8 cellular contexts compared by ENCODE assay signal in genomic region chr9:41234811-41235805, GRCh38. TPM values are rescaled to one million over a fixed set of nuclear protein-coding genes. Genes with fewer than 3 reads are reported as not detected.
DNase-seq lines count a peak whose midpoint lies in the region; ATAC-seq and TF ChIP-seq lines count a peak whose summit lies in the region.
"Not testable (repeated sequence)": the region's sequence is repeated elsewhere in the genome, so short reads cannot be mapped to it uniquely, and the experiment has no call there.

No MANE protein-coding gene starts in this region.

- H2AK5ac ChIP-seq in neuronal stem cell (ENCODE audit: low read depth, low read length): not testable (repeated sequence)

- H4K8ac ChIP-seq in neuronal stem cell (ENCODE audit: low read depth, low read length): not testable (repeated sequence)

- H3K9me3 Mint-ChIP-seq in T-cell: peaks cover 0 to 20% (median 10%) of the 10 kb centered on the region in 3 donors

- not testable (repeated sequence) for H3K36me3 Mint-ChIP-seq in T-cell

- H3K4ac ChIP-seq in neuronal stem cell (ENCODE audit: low read length): not testable (repeated sequence)

- H3K27ac ChIP-seq in gastroesophageal sphincter; neuronal stem cell (replicated peaks; ENCODE audit: low read length): not testable (repeated sequence)

- H3K14ac ChIP-seq in neuronal stem cell (ENCODE audit: low read length): peak overlapping the region; percentile 63

- CTCF ChIA-PET in T-cell (lab: Charles Lee): not testable (repeated sequence)

- H3K4me2 ChIP-seq in neuronal stem cell (ENCODE audit: insufficient read depth, low read length, poor library complexity, severe bottlenecking): not testable (repeated sequence)

- H3K4me1 ChIP-seq in gastroesophageal sphincter; neuronal stem cell (ENCODE audit: control insufficient read depth in 2 of 2, insufficient read depth in 1 of 2, low read depth in 1 of 2, low read length in 2 of 2): not testable (repeated sequence)

- not testable (repeated sequence) for TF ChIP-seq EP300 in gastroesophageal sphincter (IDR thresholded peaks at IDR 0.05)

- H3K4me1 Mint-ChIP-seq in T-cell: not testable (repeated sequence)

- TF ChIP-seq POLR2A in gastroesophageal sphincter (IDR thresholded peaks at IDR 0.05): not testable (repeated sequence)

- peaks cover 0 to 36% (median 0%) of the 10 kb centered on the region in 3 donors for H3K9me3 ChIP-seq in gastroesophageal sphincter
- not testable (repeated sequence) for H3K9me3 ChIP-seq in neuronal stem cell (replicated peaks in 1 of 2; ENCODE audit: control insufficient read depth in 2 of 2, insufficient read depth in 1 of 2, low read depth in 1 of 2, low read length in 2 of 2)

- H3K79me1 ChIP-seq in neuronal stem cell (ENCODE audit: low read depth, low read length): not testable (repeated sequence)

- not testable (repeated sequence) for H3K27ac Mint-ChIP-seq in T-cell

- DNase-seq in T-cell: peak in 32 of 34 experiments; percentile 30 to 74 (median 49)
- peak; percentile 79 for DNase-seq in activated effector memory CD4-positive, alpha-beta T cell treated with anti-CD3 and anti-CD28 coated beads, Interleukin-2, amount 50 U/mL, for 16 hours
- DNase-seq in neuronal stem cell (ENCODE audit: low spot score): not testable (repeated sequence)
- DNase-seq in ureter (ENCODE audit: low spot score): peak; percentile 63

- H2BK12ac ChIP-seq in neuronal stem cell (ENCODE audit: low read length): peak overlapping the region; percentile 22

- not testable (repeated sequence) for H2BK5ac ChIP-seq in neuronal stem cell (ENCODE audit: low read length)

- not testable (repeated sequence) for H3K4me3 ChIP-seq in gastroesophageal sphincter; neuronal stem cell (ENCODE audit: low read length in 2 of 2)

- not testable (repeated sequence) for H2AFZ ChIP-seq in neuronal stem cell (ENCODE audit: low read length)

- peak overlapping the region; percentile 73 for H3K23ac ChIP-seq in neuronal stem cell (ENCODE audit: low read depth, low read length, poor library complexity)

- H3K18ac ChIP-seq in neuronal stem cell (ENCODE audit: low read length): not testable (repeated sequence)

- POLR2A ChIA-PET in T-cell (lab: Charles Lee): not testable (repeated sequence)

- H3K27me3 ChIP-seq in gastroesophageal sphincter; neuronal stem cell (ENCODE audit: control insufficient read depth in 3 of 3, insufficient read depth in 3 of 3, low read depth in 1 of 3, low read length in 3 of 3): not testable (repeated sequence)

- H3K9ac ChIP-seq in neuronal stem cell (ENCODE audit: low read depth, low read length, poor library complexity): peak overlapping the region; percentile 60

- ATAC-seq in GM18499 (IDR thresholded peaks at IDR 0.05; ENCODE audit: insufficient read depth, unreplicated experiment) (peak; percentile 100), GM21526 (IDR thresholded peaks at IDR 0.05; ENCODE audit: low FRiP score, unreplicated experiment) (peak; percentile 100), HG03135 (IDR thresholded peaks at IDR 0.05; ENCODE audit: unreplicated experiment) (peak; percentile 100), T-cell (replicated peaks in 1 of 4) (peak; percentile 78 to 93 (median 86)), gastroesophageal sphincter (peak; percentile 54)

- H2BK120ac ChIP-seq in neuronal stem cell (ENCODE audit: low read depth, low read length): not testable (repeated sequence)

- H3K36me3 ChIP-seq in gastroesophageal sphincter; neuronal stem cell (replicated peaks in 1 of 2; ENCODE audit: control insufficient read depth in 2 of 2, insufficient read depth in 2 of 2, low read length in 2 of 2): not testable (repeated sequence)

- not testable (repeated sequence) for H2BK15ac ChIP-seq in neuronal stem cell (ENCODE audit: low read length)

- not testable (repeated sequence) for TF ChIP-seq CTCF in gastroesophageal sphincter (IDR thresholded peaks at IDR 0.05)

- H4K91ac ChIP-seq in neuronal stem cell (ENCODE audit: low read depth, low read length, poor library complexity): not testable (repeated sequence)

- not testable (repeated sequence) for H3K27me3 Mint-ChIP-seq in T-cell

- peak overlapping the region in 1 of 3 donors; percentile 56 for H3K4me3 Mint-ChIP-seq in T-cell

- WGBS in gastroesophageal sphincter (ENCODE audit: low coverage in 1 of 2), 2 donors: 68% methylated on average over 8 of the region's 55 CpGs; no CpG with 5 or more reads in 1 of the 2 donors
- no CpG with 5 or more reads among the region's 55 CpGs for WGBS in neuronal stem cell (ENCODE audit: extremely low coverage in 2 of 2, insufficient read length in 2 of 2, insufficient replicate concordance in 1 of 2), 2 donors

RNA-seq across cellular contexts. Expression of gene ZNG1F, which starts 46.0 kb away (rescaled TPM):
- total RNA-seq in T-cell: 10 to 100 TPM; 10.4 to 12.5 (median 11.0) TPM
- 10 to 100 TPM in 2 of 4 donors, 1 to 10 TPM in 2; 3.4 to 12.9 (median 10.3) TPM for total RNA-seq in gastroesophageal sphincter
- polyA plus RNA-seq in neuronal stem cell (2013, experiment 1 of 2): 3.4 TPM
- 3.3 TPM for polyA plus RNA-seq in neuronal stem cell (2013, experiment 2 of 2)
- total RNA-seq in ureter: 27.5 TPM
